In the genomic region with DNA sequence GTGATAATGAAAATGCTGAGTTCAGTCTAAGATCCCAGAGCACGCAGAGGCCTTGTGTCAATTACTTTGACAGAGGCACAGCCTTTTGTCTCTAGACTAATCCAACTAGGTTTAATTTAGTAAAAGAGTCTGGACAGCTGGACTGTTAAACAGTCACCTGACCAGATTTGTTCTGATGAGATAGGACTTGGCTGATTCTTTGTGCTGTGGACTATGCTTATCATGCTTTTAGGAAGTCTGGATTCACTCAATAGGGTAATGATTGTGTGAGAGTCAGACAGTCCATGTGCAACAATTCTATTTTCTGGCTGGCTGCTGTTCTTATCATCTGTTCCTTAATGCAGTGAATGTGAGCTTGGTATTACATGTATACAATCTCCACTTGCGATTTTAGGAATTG, we compare ENCODE assay signal across 23 cellular contexts.
DNase-seq lines count a peak whose midpoint lies in the region; TF ChIP-seq lines count a peak whose summit lies in the region.
"Had no signal": no experiment of that assay in that cellular context is flagged by ENCODE, and none has a peak within 500 bp of the region (broad histone marks: within the 10 kb centered on the region; RNA-seq: fewer than 3 reads in every experiment).

No MANE protein-coding gene starts in this region.

- CTCF ChIA-PET in RWPE1 (lab: Yijun Ruan, JAX), result no interaction called here

- H3K36me3 ChIP-seq in BE2C, result no peaks in the 10 kb centered on the region
- H3K36me3 ChIP-seq in cardiac muscle cell, result no peaks in the 10 kb centered on the region
- H3K36me3 ChIP-seq: neutrophil had no signal

- peaks cover 20% of the 10 kb centered on the region for H3K4me1 ChIP-seq in BE2C
- peaks cover 14% of the 10 kb centered on the region for H3K4me1 ChIP-seq in cardiac muscle cell (ENCODE audit: low read depth)
- H3K4me1 ChIP-seq: psoas muscle had no signal

- no peaks in the 10 kb centered on the region for H3K36me3 Mint-ChIP-seq in glutamatergic neuron (ENCODE audit: unreplicated experiment)
- H3K36me3 Mint-ChIP-seq: activated naive CD4-positive, alpha-beta T cell treated with anti-CD3 and anti-CD28 coated beads, Interleukin-2, amount 10 ng/mL, durations not matched to agents 7 days and 5 days had no signal

- H3K27me3 Mint-ChIP-seq in glutamatergic neuron (ENCODE audit: unreplicated experiment), result no peaks in the 10 kb centered on the region
- H3K27me3 Mint-ChIP-seq: activated naive CD4-positive, alpha-beta T cell treated with anti-CD3 and anti-CD28 coated beads, Interleukin-2, amount 10 ng/mL, durations not matched to agents 7 days and 5 days; B cell had no signal

- H3K27ac ChIP-seq in cardiac muscle cell, result peak overlapping the region; percentile 81
- no peak overlapping the region for H3K27ac ChIP-seq in RWPE1
- H3K27ac ChIP-seq: KMS-11, neutrophil, psoas muscle, skin epidermis had no signal

- H3K27ac Mint-ChIP-seq in glutamatergic neuron (ENCODE audit: unreplicated experiment), result no peak overlapping the region
- H3K27ac Mint-ChIP-seq: activated naive CD4-positive, alpha-beta T cell treated with anti-CD3 and anti-CD28 coated beads, Interleukin-2, amount 10 ng/mL, durations not matched to agents 7 days and 5 days; activated T-helper 1 cell treated with anti-CD3 and anti-CD28 coated beads, Interleukin-12 subunit alpha, Interleukin-12 subunit beta, Interleukin-2, Interleukin-4 antibody, amounts not matched to agents 30 ng/mL and 10 ng/mL and 1 ng/mL, durations not matched to agents 14 hours and 24 hours and 36 hours; B cell; WTC11 had no signal

- H3K9me3 ChIP-seq in BE2C, result no peaks in the 10 kb centered on the region
- no peaks in the 10 kb centered on the region for H3K9me3 ChIP-seq in cardiac muscle cell (ENCODE audit: low read depth)
- H3K9me3 ChIP-seq: neutrophil, psoas muscle had no signal

- H3K27me3 ChIP-seq in BE2C (no peaks in the 10 kb centered on the region), cardiac muscle cell (no peaks in the 10 kb centered on the region)
- H3K27me3 ChIP-seq: neutrophil had no signal

- H3K9me3 Mint-ChIP-seq in glutamatergic neuron (ENCODE audit: unreplicated experiment), result no peaks in the 10 kb centered on the region
- H3K9me3 Mint-ChIP-seq: activated T-helper 1 cell treated with anti-CD3 and anti-CD28 coated beads, Interleukin-12 subunit alpha, Interleukin-12 subunit beta, Interleukin-2, Interleukin-4 antibody, amounts not matched to agents 30 ng/mL and 10 ng/mL and 1 ng/mL, durations not matched to agents 14 hours and 24 hours and 36 hours had no signal

- TF ChIP-seq CTCF in BE2C (IDR thresholded peaks at IDR 0.05; ENCODE audit: low read depth, low read length), result no peak
- no peak for TF ChIP-seq CTCF in cardiac muscle cell (IDR thresholded peaks at IDR 0.05; ENCODE audit: low read depth, low read length)
- no peak for TF ChIP-seq CTCF in glutamatergic neuron (IDR thresholded peaks at IDR 0.05; ENCODE audit: partially characterized antibody, unreplicated experiment)
- TF ChIP-seq CTCF in RWPE1 (conservative IDR thresholded peaks at IDR 0.05; ENCODE audit: low read depth), result no peak

- DNase-seq in BE2C (peak; percentile 60), SK-N-DZ (ENCODE audit: low spot score) (peak; percentile 100), cardiac muscle cell (ENCODE audit: low read depth in 1 of 2, low spot score in 1 of 2) (peak; percentile 57 to 80), myocyte (ENCODE audit: low read depth) (peak; percentile 33), NCI-H1417 (lab: John Stamatoyannopoulos, UW) (no peak), glutamatergic neuron (no peak), NCI-H2227 treated with DMSO at 0.1 percent for 48 hours (lab: John Stamatoyannopoulos, UW) (no peak), RWPE1 (ENCODE audit: low spot score) (no peak)
- DNase-seq: activated naive CD4-positive, alpha-beta T cell treated with anti-CD3 and anti-CD28 coated beads, Interleukin-2, amount 10 ng/mL, durations not matched to agents 7 days and 5 days; caudate nucleus; dermis blood vessel endothelial cell; DMS53; GDM1; NCI-H1694; psoas muscle; stimulated activated CD4-positive, alpha-beta T cell treated with anti-CD3 and anti-CD28 coated beads, Interleukin-1b, Interleukin-23, amount 100 ng/mL, for 48 hours; T1000 had no signal

- H3K4me1 Mint-ChIP-seq in glutamatergic neuron (ENCODE audit: low read depth, unreplicated experiment), result peaks cover 6% of the 10 kb centered on the region
- H3K4me1 Mint-ChIP-seq: activated naive CD4-positive, alpha-beta T cell treated with anti-CD3 and anti-CD28 coated beads, Interleukin-2, amount 10 ng/mL, durations not matched to agents 7 days and 5 days; B cell had no signal

- H3K4me3 Mint-ChIP-seq in glutamatergic neuron (ENCODE audit: unreplicated experiment), result no peak overlapping the region
- H3K4me3 Mint-ChIP-seq: activated naive CD4-positive, alpha-beta T cell treated with anti-CD3 and anti-CD28 coated beads, Interleukin-2, amount 10 ng/mL, durations not matched to agents 7 days and 5 days; activated T-helper 1 cell treated with anti-CD3 and anti-CD28 coated beads, Interleukin-12 subunit alpha, Interleukin-12 subunit beta, Interleukin-2, Interleukin-4 antibody, amounts not matched to agents 30 ng/mL and 10 ng/mL and 1 ng/mL, durations not matched to agents 14 hours and 24 hours and 36 hours; B cell; WTC11 had no signal

- H3K4me3 ChIP-seq in BE2C (ENCODE audit: low read depth, low read length) (peak overlapping the region; percentile 7; the same call in 1 of the 2 replicates), cardiac muscle cell (no peak overlapping the region)
- H3K4me3 ChIP-seq: psoas muscle, skin epidermis had no signal

- POLR2A ChIA-PET in RWPE1 (lab: Yijun Ruan, JAX; ENCODE audit: low non-redundant PET), result no interaction called here

Comparison
In these comparisons a context has a peak if more than half of its experiments do, and no peak if none do; other contexts are left out.
1. DNase-seq: peak in BE2C (single experiment), SK-N-DZ (single experiment), cardiac muscle cell (2 of 2) and myocyte (single experiment); none in NCI-H1417 (0 of 3), glutamatergic neuron (single experiment), NCI-H2227 treated with DMSO at 0.1 percent for 48 hours (single experiment) and RWPE1 (single experiment).